9 cellular contexts compared by ENCODE assay signal in the genomic region with DNA sequence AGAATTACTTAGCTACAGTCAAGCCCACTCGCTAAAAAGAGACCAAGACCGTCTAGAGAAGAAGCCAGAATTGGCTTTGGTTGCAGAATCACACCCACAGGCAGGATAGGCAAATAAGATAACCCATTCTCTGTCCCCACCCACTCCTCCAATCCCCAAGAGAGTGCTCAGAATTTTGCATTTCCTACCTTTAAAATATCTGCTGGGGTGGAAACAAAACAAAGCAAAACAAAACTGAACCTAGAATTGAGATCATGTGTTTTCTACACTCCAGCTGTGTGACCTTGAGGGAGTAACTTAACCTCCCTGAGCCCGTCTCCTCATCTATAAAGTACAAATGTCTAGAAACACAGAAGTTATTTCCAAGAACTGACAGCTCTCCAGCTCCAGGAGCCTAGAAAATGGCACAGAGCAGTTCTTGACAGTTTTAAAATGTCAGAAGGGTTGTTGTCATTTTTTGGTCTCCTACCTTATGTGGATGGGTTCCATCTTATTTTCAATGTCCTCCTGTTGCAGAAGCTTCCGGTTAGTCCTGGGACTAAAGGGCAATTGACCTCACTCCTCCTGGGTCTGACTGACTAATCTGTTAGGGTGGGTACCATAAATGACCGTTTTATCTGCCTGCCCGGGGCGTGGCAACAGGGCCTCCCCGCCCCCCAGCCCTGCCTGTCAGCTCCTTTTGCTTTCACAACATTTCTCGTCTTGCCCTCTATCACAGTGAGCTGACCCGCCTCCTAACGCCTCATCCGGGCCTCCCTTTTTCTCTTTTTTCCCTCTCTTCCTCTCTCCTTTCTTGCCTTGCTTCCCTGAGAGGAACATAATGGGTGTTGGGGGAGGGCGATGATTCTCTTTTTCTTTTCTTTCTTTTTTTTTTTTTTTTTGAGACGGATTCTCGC.
A peak's percentile ranks its signal among the peaks of the same experiment; 100 is the strongest.
DNase-seq lines count a peak whose midpoint lies in the region; ATAC-seq and TF ChIP-seq lines count a peak whose summit lies in the region.
"Had no signal": no experiment of that assay in that cellular context is flagged by ENCODE, and none has a peak within 500 bp of the region (broad histone marks: within the 10 kb centered on the region; RNA-seq: fewer than 3 reads in every experiment).

No MANE protein-coding gene starts in this region.

- ATAC-seq in GM19467 (IDR thresholded peaks at IDR 0.05; ENCODE audit: unreplicated experiment): peak; percentile 79
- ATAC-seq in HG03442 (IDR thresholded peaks at IDR 0.05; ENCODE audit: unreplicated experiment): peak; percentile 76
- peak; percentile 84 for ATAC-seq in mucosa of descending colon
- ATAC-seq: Panc1 had no signal

- no peak overlapping the region for H3K27ac ChIP-seq in sigmoid colon

- peaks cover 6% of the 10 kb centered on the region for H3K36me3 Mint-ChIP-seq in activated T-helper 2 cell treated with anti-CD3 and anti-CD28 coated beads, Interferon-gamma antibody, Interleukin-2, Interleukin-4, amounts not matched to agents 10 μg/mL and 5 μg/mL and 100 μg/mL, durations not matched to agents 14 hours and 24 hours and 36 hours (ENCODE audit: low read depth)

- H3K36me3 ChIP-seq in mucosa of descending colon (ENCODE audit: low read depth) (no peaks in the 10 kb centered on the region), sigmoid colon (no peaks in the 10 kb centered on the region)

- H3K27me3 Mint-ChIP-seq in activated T-helper 2 cell treated with anti-CD3 and anti-CD28 coated beads, Interferon-gamma antibody, Interleukin-2, Interleukin-4, amounts not matched to agents 10 μg/mL and 5 μg/mL and 100 μg/mL, durations not matched to agents 14 hours and 24 hours and 36 hours (ENCODE audit: low read depth): no peaks in the 10 kb centered on the region

- H3K9me3 Mint-ChIP-seq in activated T-helper 2 cell treated with anti-CD3 and anti-CD28 coated beads, Interferon-gamma antibody, Interleukin-2, Interleukin-4, amounts not matched to agents 10 μg/mL and 5 μg/mL and 100 μg/mL, durations not matched to agents 14 hours and 24 hours and 36 hours: no peaks in the 10 kb centered on the region

- peaks cover 32% of the 10 kb centered on the region for H3K4me1 Mint-ChIP-seq in activated T-helper 2 cell treated with anti-CD3 and anti-CD28 coated beads, Interferon-gamma antibody, Interleukin-2, Interleukin-4, amounts not matched to agents 10 μg/mL and 5 μg/mL and 100 μg/mL, durations not matched to agents 14 hours and 24 hours and 36 hours (ENCODE audit: low read depth)

- TF ChIP-seq CTCF in mucosa of descending colon (IDR thresholded peaks at IDR 0.05) (no peak), sigmoid colon (IDR thresholded peaks at IDR 0.05) (no peak)

- H3K4me1 ChIP-seq in mucosa of descending colon (ENCODE audit: low read depth) (peaks cover 18% of the 10 kb centered on the region), sigmoid colon (no peaks in the 10 kb centered on the region)

- H3K27me3 ChIP-seq in sigmoid colon: no peaks in the 10 kb centered on the region

- H3K9me3 ChIP-seq in mucosa of descending colon: no peaks in the 10 kb centered on the region
- no peaks in the 10 kb centered on the region for H3K9me3 ChIP-seq in sigmoid colon

- intact Hi-C loops in activated T-helper 2 cell treated with anti-CD3 and anti-CD28 coated beads, Interferon-gamma antibody, Interleukin-2, Interleukin-4, amounts not matched to agents 10 μg/mL and 5 μg/mL and 100 μg/mL, durations not matched to agents 14 hours and 24 hours and 36 hours (cut with micrococcal nuclease): loop anchor here (1.0 kb wide), 1 partner anchor 148 kb away; no protein-coding TSS in a partner anchor
- intact Hi-C loops in mucosa of descending colon (cut with DNase I, micrococcal nuclease) (no loop called here), sigmoid colon (cut with DNase I) (no loop called here)

- H3K4me3 ChIP-seq in GM08714 (ENCODE audit: low read length) (peak overlapping the region; percentile 52; the same call in 1 of the 2 replicates), mucosa of descending colon (peak overlapping the region; percentile 25), sigmoid colon (no peak overlapping the region)

- 14 to 55% methylated on average over 15 of the region's 15 CpGs for WGBS in sigmoid colon, 2 donors

- no peak overlapping the region for H3K4me3 Mint-ChIP-seq in activated T-helper 2 cell treated with anti-CD3 and anti-CD28 coated beads, Interferon-gamma antibody, Interleukin-2, Interleukin-4, amounts not matched to agents 10 μg/mL and 5 μg/mL and 100 μg/mL, durations not matched to agents 14 hours and 24 hours and 36 hours (ENCODE audit: low read depth)

- peak overlapping the region; percentile 68 for H3K27ac Mint-ChIP-seq in activated T-helper 2 cell treated with anti-CD3 and anti-CD28 coated beads, Interferon-gamma antibody, Interleukin-2, Interleukin-4, amounts not matched to agents 10 μg/mL and 5 μg/mL and 100 μg/mL, durations not matched to agents 14 hours and 24 hours and 36 hours

- peak in 1 of 2 donors; percentile 62 for TF ChIP-seq POLR2A in sigmoid colon (IDR thresholded peaks at IDR 0.05)

- DNase-seq in activated T-helper 2 cell treated with anti-CD3 and anti-CD28 coated beads, Interferon-gamma antibody, Interleukin-2, Interleukin-4, amounts not matched to agents 10 μg/mL and 5 μg/mL and 100 μg/mL, durations not matched to agents 14 hours and 24 hours and 36 hours (ENCODE audit: low spot score): no peak
- peak; percentile 81 to 90 (median 84) for DNase-seq in mucosa of descending colon
- DNase-seq in NCI-H1092 (lab: John Stamatoyannopoulos, UW): no peak
- DNase-seq in cerebellar cortex (ENCODE audit: low spot score): no peak
- DNase-seq in sigmoid colon: no peak

- TF ChIP-seq EP300 in sigmoid colon (IDR thresholded peaks at IDR 0.05): no peak

Comparison
In these comparisons a context has a peak if more than half of its experiments do, and no peak if none do; other contexts are left out.
1. H3K4me3 ChIP-seq: peak in GM08714 (single experiment) and mucosa of descending colon (single experiment); none in sigmoid colon (0 of 4).
2. DNase-seq: peak in mucosa of descending colon (3 of 3); none in activated T-helper 2 cell treated with anti-CD3 and anti-CD28 coated beads, Interferon-gamma antibody, Interleukin-2, Interleukin-4, amounts not matched to agents 10 μg/mL and 5 μg/mL and 100 μg/mL, durations not matched to agents 14 hours and 24 hours and 36 hours (single experiment), NCI-H1092 (single experiment), cerebellar cortex (single experiment) and sigmoid colon (single experiment).
3. Peak in every context shown above with its lines, with median percentiles within 50 percentile points of each other: ATAC-seq.